In the genomic region with DNA sequence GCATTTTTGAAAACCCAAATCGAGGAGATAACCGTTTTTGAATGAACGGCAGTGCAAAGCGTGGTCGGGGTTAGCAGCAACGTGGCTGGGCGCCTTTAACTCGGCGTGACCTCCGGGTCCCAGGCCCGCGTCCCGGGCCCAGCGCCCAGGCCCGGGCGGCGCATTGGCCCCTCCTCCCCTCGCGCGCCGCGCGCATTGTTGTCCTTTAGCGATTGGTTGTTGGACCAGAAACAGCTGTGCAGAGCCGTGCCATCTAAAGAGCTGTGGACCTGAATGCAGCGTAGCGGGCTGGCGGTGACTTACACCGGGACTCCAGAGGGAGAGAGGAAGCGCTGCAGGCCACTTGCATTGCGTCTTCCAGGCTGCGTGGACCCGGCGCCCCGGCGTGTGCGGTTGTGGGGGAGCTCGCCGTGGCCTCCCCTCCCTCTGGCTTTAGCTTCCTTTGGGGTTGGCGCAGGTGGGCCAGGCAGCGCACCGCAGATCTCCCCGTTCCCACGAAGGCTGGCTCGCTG, we compare ENCODE assay signal across 8 cellular contexts. TPM values are rescaled to one million over a fixed set of nuclear protein-coding genes. Genes with fewer than 3 reads are reported as not detected.
A peak's percentile ranks its signal among the peaks of the same experiment; 100 is the strongest.
DNase-seq lines count a peak whose midpoint lies in the region; ATAC-seq and TF ChIP-seq lines count a peak whose summit lies in the region.

STOX2 (plus strand) TSS at position 227 of the 512 bp plus-strand sequence. CDS start 1,484 bp downstream, outside the sequence.

- CTCF ChIA-PET in Caco-2 (lab: Charles Lee) (no interaction called here), WTC11 (lab: Charles Lee) (interaction anchor here (1.1 kb wide), 1 partner anchor 260 kb away, joined by 3 read pairs; no protein-coding TSS in a partner anchor)
- CTCF ChIA-PET in naive thymus-derived CD4-positive, alpha-beta T cell (lab: Charles Lee) = no interaction called here

- H3K27me3 ChIP-seq in Caco-2 (replicated peaks; ENCODE audit: control insufficient read depth, insufficient read depth, low read length) = no peaks in the 10 kb centered on the region
- peaks cover 13% of the 10 kb centered on the region for H3K27me3 ChIP-seq in MG63
- peaks cover 0 to 4% of the 10 kb centered on the region in 2 donors for H3K27me3 ChIP-seq in naive thymus-derived CD4-positive, alpha-beta T cell (ENCODE audit: control insufficient read depth in 2 of 2, insufficient read depth in 2 of 2, low read length in 2 of 2)
- H3K27me3 ChIP-seq in aorta (ENCODE audit: control insufficient read depth in 1 of 2, insufficient read depth in 2 of 2, low read length in 1 of 2) = no peaks in the 10 kb centered on the region

- no peak within 1 kb of the TSS for H3K27ac ChIP-seq in naive thymus-derived CD4-positive, alpha-beta T cell (ENCODE audit: low read depth, low read length)
- H3K27ac ChIP-seq in aorta (ENCODE audit: low read depth in 1 of 2, low read length in 2 of 2) = peak within 1 kb of the TSS in 1 of 2 donors; percentile 28

- DNase-seq in Caco-2 (peak; percentile 59 to 60), MG63 (peak; percentile 69), WTC11 (ENCODE audit: low spot score) (peak; percentile 79), foreskin melanocyte (peak; percentile 69), aorta (peak; percentile 76 to 89), OCI-M2 (lab: John Stamatoyannopoulos, UW; ENCODE audit: unreplicated experiment) (no peak)
- DNase-seq in naive thymus-derived CD4-positive, alpha-beta T cell = peak in 1 of 9 donors; percentile 22

- H3K9me3 ChIP-seq in Caco-2 (no peaks in the 10 kb centered on the region), MG63 (peaks cover 3% of the 10 kb centered on the region; the same call in 1 of the 2 replicates), aorta (ENCODE audit: control insufficient read depth, low read length) (no peaks in the 10 kb centered on the region)
- H3K9me3 ChIP-seq in naive thymus-derived CD4-positive, alpha-beta T cell (ENCODE audit: control insufficient read depth in 2 of 3, low read length in 3 of 3) = no peaks in the 10 kb centered on the region

- ATAC-seq in WTC11 (peak; percentile 62), aorta (ENCODE audit: low FRiP score) (peak; percentile 89), HG03025 (IDR thresholded peaks at IDR 0.05; ENCODE audit: low FRiP score, unreplicated experiment) (no peak)
- peak; percentile 40 for ATAC-seq in naive thymus-derived CD4-positive, alpha-beta T cell

- no TSS peak for BruUV-seq in Caco-2 (replicated peaks; lab: Mats Ljungman, UMichigan)

- H3K9me3 Mint-ChIP-seq in Caco-2 (ENCODE audit: unreplicated experiment) = no peaks in the 10 kb centered on the region
- peaks cover 29% of the 10 kb centered on the region for H3K9me3 Mint-ChIP-seq in WTC11
- H3K9me3 Mint-ChIP-seq in naive thymus-derived CD4-positive, alpha-beta T cell = peaks cover 0 to 12% (median 3%) of the 10 kb centered on the region in 11 donors

- H3K27ac Mint-ChIP-seq in Caco-2 (ENCODE audit: unreplicated experiment) (no peak within 1 kb of the TSS), WTC11 (peak within 1 kb of the TSS; percentile 92)
- H3K27ac Mint-ChIP-seq in naive thymus-derived CD4-positive, alpha-beta T cell = no peak within 1 kb of the TSS

- H3K4me3 ChIP-seq in Caco-2 (ENCODE audit: low read depth, low read length) = peak within 1 kb of the TSS; percentile 59
- H3K4me3 ChIP-seq in MG63 = peak within 1 kb of the TSS; percentile 56
- H3K4me3 ChIP-seq in naive thymus-derived CD4-positive, alpha-beta T cell (ENCODE audit: low read length) = no peak within 1 kb of the TSS
- peak within 1 kb of the TSS; percentile 78 to 80 for H3K4me3 ChIP-seq in aorta (ENCODE audit: low read length in 2 of 2)

- TF ChIP-seq CTCF in Caco-2 (IDR thresholded peaks at IDR 0.05; ENCODE audit: insufficient read depth in 1 of 2, low read depth in 1 of 2, low read length in 1 of 2, severe bottlenecking in 1 of 2, unreplicated experiment in 1 of 2) (no peak), WTC11 (IDR thresholded peaks at IDR 0.05) (no peak)

- H3K36me3 ChIP-seq in Caco-2 (ENCODE audit: control insufficient read depth, insufficient read depth, low read length) (no peaks in the 10 kb centered on the region), MG63 (no peaks in the 10 kb centered on the region), aorta (ENCODE audit: control insufficient read depth in 1 of 2, insufficient read depth in 2 of 2, low read length in 1 of 2) (no peaks in the 10 kb centered on the region)
- no peaks in the 10 kb centered on the region for H3K36me3 ChIP-seq in naive thymus-derived CD4-positive, alpha-beta T cell (ENCODE audit: control insufficient read depth in 2 of 3, insufficient read depth in 3 of 3, low read length in 3 of 3)

- POLR2A ChIA-PET in Caco-2 (lab: Charles Lee) (no interaction called here), WTC11 (lab: Charles Lee) (interaction anchor here (1.2 kb wide), 1 partner anchor 135 kb away, joined by 3 read pairs; no protein-coding TSS in a partner anchor)
- POLR2A ChIA-PET in naive thymus-derived CD4-positive, alpha-beta T cell (lab: Charles Lee) = no interaction called here

- intact Hi-C loops in Caco-2 (cut with micrococcal nuclease; ENCODE audit: unreplicated experiment) = no loop called here
- intact Hi-C loops in naive thymus-derived CD4-positive, alpha-beta T cell (cut with micrococcal nuclease) = loop anchor here in 1 of 2 donors (2.0 to 10.0 kb wide), 2 partner anchors 1110 to 1760 kb away; no protein-coding TSS in a partner anchor
- intact Hi-C loops in aorta (cut with DNase I) = loop anchor here in 1 of 2 donors (2.0 to 5.0 kb wide), 3 partner anchors 26 to 82 kb away; no protein-coding TSS in a partner anchor

- H3K36me3 Mint-ChIP-seq in Caco-2 (ENCODE audit: insufficient read depth, unreplicated experiment) (no peaks in the 10 kb centered on the region), WTC11 (peaks cover 20% of the 10 kb centered on the region)
- peaks cover 0 to 3% (median 0%) of the 10 kb centered on the region in 5 donors for H3K36me3 Mint-ChIP-seq in naive thymus-derived CD4-positive, alpha-beta T cell

- WGBS in aorta, 2 donors = 0% methylated on average over 45 of the region's 45 CpGs

- H3K4me1 ChIP-seq in Caco-2 (no peaks in the 10 kb centered on the region), aorta (ENCODE audit: control insufficient read depth in 1 of 2, insufficient read depth in 2 of 2, low read length in 2 of 2) (no peaks in the 10 kb centered on the region)
- peaks cover 0 to 5% of the 10 kb centered on the region in 2 donors for H3K4me1 ChIP-seq in naive thymus-derived CD4-positive, alpha-beta T cell (ENCODE audit: control insufficient read depth in 2 of 2, insufficient read depth in 2 of 2, low read length in 2 of 2)

- H3K4me3 Mint-ChIP-seq in Caco-2 (ENCODE audit: unreplicated experiment) (peak within 1 kb of the TSS; percentile 79), WTC11 (peak within 1 kb of the TSS; percentile 93)
- peak within 1 kb of the TSS in 9 of 10 donors; percentile 41 to 78 (median 63) for H3K4me3 Mint-ChIP-seq in naive thymus-derived CD4-positive, alpha-beta T cell

- H3K27me3 Mint-ChIP-seq in Caco-2 (ENCODE audit: insufficient read depth, unreplicated experiment) = peaks cover 22% of the 10 kb centered on the region
- H3K27me3 Mint-ChIP-seq in WTC11 (ENCODE audit: low read depth) = peaks cover 34% of the 10 kb centered on the region
- peaks cover 25 to 82% (median 60%) of the 10 kb centered on the region in 5 donors for H3K27me3 Mint-ChIP-seq in naive thymus-derived CD4-positive, alpha-beta T cell

- H3K4me1 Mint-ChIP-seq in Caco-2 (ENCODE audit: low read depth, unreplicated experiment) (no peaks in the 10 kb centered on the region), WTC11 (peaks cover 15% of the 10 kb centered on the region)
- peaks cover 0 to 10% (median 4%) of the 10 kb centered on the region in 7 donors for H3K4me1 Mint-ChIP-seq in naive thymus-derived CD4-positive, alpha-beta T cell

TF ChIP-seq in WTC11, 78 proteins besides CTCF, POLR2A, EP300 and RAD21:
- TF ChIP-seq FOXP1 (CRISPR knock-in tag; IDR thresholded peaks at IDR 0.05; ENCODE audit: borderline replicate concordance) (peak; percentile 13; the same call in 1 of the 2 replicates), MYBL2 (CRISPR knock-in tag; IDR thresholded peaks at IDR 0.05) (no peak)
- TF ChIP-seq, protein P1, sequence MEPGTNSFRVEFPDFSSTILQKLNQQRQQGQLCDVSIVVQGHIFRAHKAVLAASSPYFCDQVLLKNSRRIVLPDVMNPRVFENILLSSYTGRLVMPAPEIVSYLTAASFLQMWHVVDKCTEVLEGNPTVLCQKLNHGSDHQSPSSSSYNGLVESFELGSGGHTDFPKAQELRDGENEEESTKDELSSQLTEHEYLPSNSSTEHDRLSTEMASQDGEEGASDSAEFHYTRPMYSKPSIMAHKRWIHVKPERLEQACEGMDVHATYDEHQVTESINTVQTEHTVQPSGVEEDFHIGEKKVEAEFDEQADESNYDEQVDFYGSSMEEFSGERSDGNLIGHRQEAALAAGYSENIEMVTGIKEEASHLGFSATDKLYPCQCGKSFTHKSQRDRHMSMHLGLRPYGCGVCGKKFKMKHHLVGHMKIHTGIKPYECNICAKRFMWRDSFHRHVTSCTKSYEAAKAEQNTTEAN (CRISPR knock-in tag; IDR thresholded peaks at IDR 0.05) = peak; percentile 3; the same call in 1 of the 2 replicates

RNA-seq across cellular contexts. Expression of gene STOX2, which starts in this region (rescaled TPM):
- total RNA-seq in Caco-2 (2022) (1.8 and 2.1 TPM in 2 replicates), WTC11 (2021) (23.1 to 31.6 TPM (median 24.9 TPM) in 3 replicates), aorta (10 to 100 TPM in 1 of 2 donors, 1 to 10 TPM in 1; 5.7 to 10.9 TPM)
- total RNA-seq in MG63 (2014; rRNA removed; shearing (Covaris generic); ENCODE audit: low replicate concordance) = 0.89 and 1.8 TPM in 2 replicates
- total RNA-seq in naive thymus-derived CD4-positive, alpha-beta T cell = not detected
- not detected for polyA plus RNA-seq in naive thymus-derived CD4-positive, alpha-beta T cell
- polyA plus RNA-seq in aorta = under 1 TPM; 0.13 to 0.51 TPM

Comparison
In these comparisons a context has a peak if more than half of its experiments do, and no peak if none do; other contexts are left out.
1. Peak in ATAC-seq in naive thymus-derived CD4-positive, alpha-beta T cell; RNA of the gene not detected or under 1 TPM.